Comparison of ENCODE assay signal across 19 cellular contexts in the genomic region with DNA sequence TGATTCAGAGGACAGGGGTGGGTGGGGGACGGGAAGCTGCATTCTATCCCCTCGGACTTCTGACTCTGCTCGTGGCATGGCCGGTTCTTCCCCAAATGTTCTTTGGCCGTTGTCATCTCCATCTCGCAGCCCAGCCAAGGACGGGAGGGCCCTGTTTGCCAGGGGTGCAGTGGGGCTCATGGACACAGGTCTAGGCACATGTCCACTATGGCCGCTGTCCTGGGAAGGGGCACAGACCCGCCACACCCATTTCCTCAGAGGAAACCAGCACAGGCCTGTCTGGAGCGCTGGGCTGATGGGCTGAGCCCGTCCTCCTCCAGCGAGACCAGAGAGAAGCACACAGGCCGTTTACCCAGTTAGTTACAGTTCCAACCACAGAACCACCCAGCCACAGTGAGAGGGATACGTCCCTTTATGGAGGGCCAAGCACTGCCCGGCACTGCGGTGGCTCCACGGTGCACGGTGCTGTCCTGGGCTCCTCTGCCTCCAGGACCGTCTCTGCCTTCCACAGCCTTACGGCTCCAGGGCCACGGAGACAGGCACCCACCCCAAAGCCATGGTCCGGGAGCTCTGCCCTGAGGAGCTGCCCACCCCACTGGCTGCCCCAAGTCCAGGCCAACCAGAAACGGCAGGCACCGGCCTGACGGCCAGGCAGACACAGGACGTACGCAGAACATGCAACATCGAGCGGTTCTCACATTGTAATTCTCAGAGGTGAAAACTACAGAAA. TPM values are rescaled to one million over a fixed set of nuclear protein-coding genes. Genes with fewer than 3 reads are reported as not detected.
"Had no signal": no experiment of that assay in that cellular context is flagged by ENCODE, and none has a peak within 500 bp of the region (broad histone marks: within the 10 kb centered on the region; RNA-seq: fewer than 3 reads in every experiment).

No MANE protein-coding gene starts in this region.

- H3K9me3 Mint-ChIP-seq: activated naive CD8-positive, alpha-beta T cell treated with anti-CD3 and anti-CD28 coated beads, Interleukin-2, amount 10 ng/mL, durations not matched to agents 7 days and 5 days; immature natural killer cell; natural killer cell treated with Interleukin-12 subunit alpha and Interleukin-12 subunit beta and Interleukin-15 and Interleukin-18, amount 100 ng/mL, for 72 hours; WTC11 had no signal

- H3K27me3 Mint-ChIP-seq: activated CD4-positive, alpha-beta T cell treated with anti-CD3 and anti-CD28 coated beads for 36 hours; activated naive CD8-positive, alpha-beta T cell treated with anti-CD3 and anti-CD28 coated beads, Interleukin-2, amount 10 ng/mL, durations not matched to agents 7 days and 5 days; natural killer cell treated with Interleukin-12 subunit alpha and Interleukin-12 subunit beta and Interleukin-15 and Interleukin-18, amount 100 ng/mL, for 72 hours had no signal

- H3K4me3 Mint-ChIP-seq: activated CD4-positive, alpha-beta T cell treated with anti-CD3 and anti-CD28 coated beads for 36 hours; activated naive CD8-positive, alpha-beta T cell treated with anti-CD3 and anti-CD28 coated beads, Interleukin-2, amount 10 ng/mL, durations not matched to agents 7 days and 5 days; immature natural killer cell; natural killer cell treated with Interleukin-12 subunit alpha and Interleukin-12 subunit beta and Interleukin-15 and Interleukin-18, amount 100 ng/mL, for 72 hours; WTC11 had no signal

- H3K4me3 ChIP-seq: upper lobe of right lung had no signal

- DNase-seq: activated CD4-positive, alpha-beta T cell treated with anti-CD3 and anti-CD28 coated beads for 36 hours; activated CD4-positive, alpha-beta T cell treated with anti-CD3 and anti-CD28 coated beads, Interleukin-2, amount 50 U/mL, for 4 hours; activated naive CD4-positive, alpha-beta T cell treated with Interleukin-2 at 50 U/mL for 16 hours; activated naive CD8-positive, alpha-beta T cell treated with anti-CD3 and anti-CD28 coated beads, Interleukin-2, amount 10 ng/mL, durations not matched to agents 7 days and 5 days; activated T-cell treated with anti-CD3 and anti-CD28 coated beads, Interleukin-2, amount 50 U/mL, for 48 hours; amniotic stem cell; immature natural killer cell; kidney glomerular epithelial cell; midbrain; nucleus accumbens; retina; stimulated activated CD4-positive, alpha-beta T cell treated with anti-CD3 and anti-CD28 coated beads, Interleukin-4, amount 100 ng/mL, for 24 hours; stimulated activated naive CD8-positive, alpha-beta T cell treated with anti-CD3 and anti-CD28 coated beads, Interleukin-15, Interleukin-2, amounts not matched to agents 100 U/mL and 50 U/mL, for 24 hours; T-helper 9 cell; upper lobe of right lung had no signal

- H3K27ac ChIP-seq: upper lobe of right lung had no signal

- FAIRE-seq: bronchial epithelial cell, endometrium had no signal

- H3K4me1 ChIP-seq: upper lobe of right lung had no signal

- H3K36me3 Mint-ChIP-seq: activated naive CD8-positive, alpha-beta T cell treated with anti-CD3 and anti-CD28 coated beads, Interleukin-2, amount 10 ng/mL, durations not matched to agents 7 days and 5 days; immature natural killer cell; natural killer cell treated with Interleukin-12 subunit alpha and Interleukin-12 subunit beta and Interleukin-15 and Interleukin-18, amount 100 ng/mL, for 72 hours; WTC11 had no signal

- H3K27ac Mint-ChIP-seq: activated CD4-positive, alpha-beta T cell treated with anti-CD3 and anti-CD28 coated beads for 36 hours; activated naive CD8-positive, alpha-beta T cell treated with anti-CD3 and anti-CD28 coated beads, Interleukin-2, amount 10 ng/mL, durations not matched to agents 7 days and 5 days; immature natural killer cell; natural killer cell treated with Interleukin-12 subunit alpha and Interleukin-12 subunit beta and Interleukin-15 and Interleukin-18, amount 100 ng/mL, for 72 hours; WTC11 had no signal

- ATAC-seq: activated CD4-positive, alpha-beta T cell treated with anti-CD3 and anti-CD28 coated beads for 36 hours; natural killer cell treated with Interleukin-12 subunit alpha and Interleukin-12 subunit beta and Interleukin-15 and Interleukin-18, amount 100 ng/mL, for 72 hours; stimulated activated naive CD8-positive, alpha-beta T cell treated with anti-CD3 and anti-CD28 coated beads, Interleukin-15, Interleukin-2, amounts not matched to agents 100 U/mL and 50 U/mL, for 24 hours; upper lobe of right lung; WTC11 had no signal

- H3K4me1 Mint-ChIP-seq: activated CD4-positive, alpha-beta T cell treated with anti-CD3 and anti-CD28 coated beads for 36 hours; activated naive CD8-positive, alpha-beta T cell treated with anti-CD3 and anti-CD28 coated beads, Interleukin-2, amount 10 ng/mL, durations not matched to agents 7 days and 5 days; immature natural killer cell; WTC11 had no signal

- H3K27me3 ChIP-seq: upper lobe of right lung had no signal

- H3K36me3 ChIP-seq: upper lobe of right lung had no signal

- H3K9me3 ChIP-seq: upper lobe of right lung had no signal

RNA-seq across cellular contexts. Expression of a gene that starts 20.2 kb away (rescaled TPM):
- polyA plus RNA-seq: immature natural killer cell had no signal
